In genomic region chr3:39148116-39149058, GRCh38 we compare ENCODE assay signal across 8 cellular contexts. TPM values are rescaled to one million over a fixed set of nuclear protein-coding genes. Genes with fewer than 3 reads are reported as not detected.
A peak's percentile ranks its signal among the peaks of the same experiment; 100 is the strongest.
DNase-seq lines count a peak whose midpoint lies in the region; ATAC-seq and TF ChIP-seq lines count a peak whose summit lies in the region.

No MANE protein-coding gene starts in this region.

- no peaks in the 10 kb centered on the region for H3K9me3 Mint-ChIP-seq in effector memory CD8-positive, alpha-beta T cell

- H3K4me3 ChIP-seq in cardiac muscle cell (no peak overlapping the region), neutrophil (ENCODE audit: low read depth in 1 of 2, low read length in 1 of 2) (peak overlapping the region; percentile 51 to 58)

- H3K4me1 Mint-ChIP-seq in effector memory CD8-positive, alpha-beta T cell (ENCODE audit: low read depth in 2 of 2), result peaks cover 65 to 72% of the 10 kb centered on the region in 2 donors

- H3K4me3 Mint-ChIP-seq in effector memory CD8-positive, alpha-beta T cell, result peak overlapping the region; percentile 85 to 90

- H3K9me3 ChIP-seq in cardiac muscle cell (ENCODE audit: low read depth), result no peaks in the 10 kb centered on the region
- H3K9me3 ChIP-seq in neutrophil, result peaks cover 3% of the 10 kb centered on the region

- no peaks in the 10 kb centered on the region for H3K27me3 Mint-ChIP-seq in effector memory CD8-positive, alpha-beta T cell

- H3K4me1 ChIP-seq in cardiac muscle cell (ENCODE audit: low read depth) (peaks cover 58% of the 10 kb centered on the region), neutrophil (ENCODE audit: control insufficient read depth in 1 of 2, insufficient read depth in 1 of 2, low read depth in 1 of 2, low read length in 1 of 2) (peaks cover 67 to 69% of the 10 kb centered on the region in 2 experiments)

- H3K27ac ChIP-seq in cardiac muscle cell (peak overlapping the region; percentile 76), neutrophil (peak overlapping the region; percentile 98)

- peak; percentile 14 for ATAC-seq in HG02798 (IDR thresholded peaks at IDR 0.05; ENCODE audit: poor library complexity, unreplicated experiment)
- peak; percentile 4 for ATAC-seq in effector memory CD8-positive, alpha-beta T cell (replicated peaks)

- peak overlapping the region; percentile 94 to 95 for H3K27ac Mint-ChIP-seq in effector memory CD8-positive, alpha-beta T cell

- H3K36me3 ChIP-seq in cardiac muscle cell (peaks cover 24% of the 10 kb centered on the region), neutrophil (peaks cover 41% of the 10 kb centered on the region)

- intact Hi-C loops in cardiac septum (cut with DNase I), result no loop called here

- TF ChIP-seq CTCF in cardiac muscle cell (IDR thresholded peaks at IDR 0.05; ENCODE audit: low read depth, low read length), result no peak
- TF ChIP-seq CTCF in neutrophil (IDR thresholded peaks at IDR 0.05), result no peak

- peaks cover 96% of the 10 kb centered on the region for H3K36me3 Mint-ChIP-seq in effector memory CD8-positive, alpha-beta T cell (ENCODE audit: insufficient read depth)

- peak in 1 of 2 donors; percentile 54 for DNase-seq in cardiac muscle cell (ENCODE audit: low read depth in 1 of 2, low spot score in 1 of 2)
- no peak for DNase-seq in cardiac septum (ENCODE audit: low spot score)
- DNase-seq in SK-N-DZ (ENCODE audit: low spot score), result peak; percentile 39
- DNase-seq in effector memory CD8-positive, alpha-beta T cell, result peak in 1 of 3 experiments; percentile 17
- DNase-seq in NCI-H1105 (lab: John Stamatoyannopoulos, UW), result no peak
- DNase-seq in pons (ENCODE audit: low spot score), result no peak

- H3K27me3 ChIP-seq in cardiac muscle cell, result no peaks in the 10 kb centered on the region
- H3K27me3 ChIP-seq in neutrophil, result no peaks in the 10 kb centered on the region

RNA-seq across cellular contexts. Expression of gene CSRNP1, which starts 5.0 kb away (rescaled TPM):
- total RNA-seq in cardiac muscle cell (11.0 and 13.6 TPM in 2 replicates), cardiac septum (11.5 TPM)
- polyA plus RNA-seq in cardiac muscle cell, result 9.6 and 11.7 TPM in 2 replicates
- 1.2 and 1.5 TPM in 2 replicates for polyA plus RNA-seq in SK-N-DZ (2014; cell fraction: cytosol; rRNA removed)
- polyA plus RNA-seq in SK-N-DZ (2014; cell fraction: nucleus; rRNA removed), result 0.33 and 2.7 TPM in 2 replicates

RNA-seq across cellular contexts. Expression of gene TTC21A, which starts 40.9 kb away (rescaled TPM):
- total RNA-seq in cardiac muscle cell, result 2.7 and 3.1 TPM in 2 replicates
- polyA plus RNA-seq in cardiac muscle cell, result 2.9 and 4.2 TPM in 2 replicates
- 3.0 TPM for total RNA-seq in cardiac septum
- polyA plus RNA-seq in SK-N-DZ (2014; cell fraction: cytosol; rRNA removed), result 0.39 and 1.3 TPM in 2 replicates
- 6.7 and 14.7 TPM in 2 replicates for polyA plus RNA-seq in SK-N-DZ (2014; cell fraction: nucleus; rRNA removed)

RNA-seq across cellular contexts. Expression of gene GORASP1, which starts 41.0 kb away (rescaled TPM):
- 128 and 135 TPM in 2 replicates for total RNA-seq in cardiac muscle cell
- 69.3 and 70.3 TPM in 2 replicates for polyA plus RNA-seq in cardiac muscle cell
- 45.9 TPM for total RNA-seq in cardiac septum
- polyA plus RNA-seq in SK-N-DZ (2014; cell fraction: cytosol; rRNA removed), result 21.9 and 25.3 TPM in 2 replicates
- 86.3 and 110 TPM in 2 replicates for polyA plus RNA-seq in SK-N-DZ (2014; cell fraction: nucleus; rRNA removed)

RNA-seq across cellular contexts. Expression of gene XIRP1, which starts 44.0 kb away (rescaled TPM):
- 195 and 315 TPM in 2 replicates for total RNA-seq in cardiac muscle cell
- polyA plus RNA-seq in cardiac muscle cell, result 136 and 199 TPM in 2 replicates
- total RNA-seq in cardiac septum, result 1,123 TPM
- not detected in 2 replicates for polyA plus RNA-seq in SK-N-DZ (2014; cell fraction: cytosol; rRNA removed)
- not detected in 2 replicates for polyA plus RNA-seq in SK-N-DZ (2014; cell fraction: nucleus; rRNA removed)
